In genomic region chr3:160331127-160331937, GRCh38 we compare ENCODE assay signal across 12 cellular contexts.
DNase-seq lines count a peak whose midpoint lies in the region; TF ChIP-seq lines count a peak whose summit lies in the region.
"Had no signal": no experiment of that assay in that cellular context is flagged by ENCODE, and none has a peak within 500 bp of the region (broad histone marks: within the 10 kb centered on the region; RNA-seq: fewer than 3 reads in every experiment).

No MANE protein-coding gene starts in this region.

- peaks cover 6% of the 10 kb centered on the region for H3K36me3 Mint-ChIP-seq in HFFc6 (ENCODE audit: low read depth)
- H3K36me3 Mint-ChIP-seq in activated naive CD8-positive, alpha-beta T cell treated with anti-CD3 and anti-CD28 coated beads for 36 hours = peaks cover 12% of the 10 kb centered on the region

- H3K4me3 Mint-ChIP-seq in HFFc6 = no peak overlapping the region
- no peak overlapping the region for H3K4me3 Mint-ChIP-seq in activated naive CD8-positive, alpha-beta T cell treated with anti-CD3 and anti-CD28 coated beads for 36 hours
- H3K4me3 Mint-ChIP-seq: activated CD8-positive, alpha-beta T cell treated with anti-CD3 and anti-CD28 coated beads for 36 hours; brain had no signal

- H3K27me3 ChIP-seq in adipocyte (replicated peaks; ENCODE audit: control insufficient read depth, insufficient read depth, low read length) = no peaks in the 10 kb centered on the region
- H3K27me3 ChIP-seq in thyroid gland = no peaks in the 10 kb centered on the region

- no peak for TF ChIP-seq POLR2A in thyroid gland (IDR thresholded peaks at IDR 0.05)

- H3K9me3 Mint-ChIP-seq in HFFc6 = no peaks in the 10 kb centered on the region
- peaks cover 2% of the 10 kb centered on the region for H3K9me3 Mint-ChIP-seq in activated naive CD8-positive, alpha-beta T cell treated with anti-CD3 and anti-CD28 coated beads for 36 hours
- H3K9me3 Mint-ChIP-seq: activated CD8-positive, alpha-beta T cell treated with anti-CD3 and anti-CD28 coated beads for 36 hours had no signal

- intact Hi-C loops in thyroid gland (cut with DNase I) = no loop called here

- no peak overlapping the region for H3K4me3 ChIP-seq in adipocyte (ENCODE audit: low read length)
- H3K4me3 ChIP-seq in thyroid gland (replicated peaks in 1 of 3) = no peak overlapping the region

- H3K9me3 ChIP-seq in adipocyte (ENCODE audit: control insufficient read depth, low read length) (no peaks in the 10 kb centered on the region), thyroid gland (no peaks in the 10 kb centered on the region)

- H3K4me1 ChIP-seq in adipocyte (ENCODE audit: control insufficient read depth, insufficient read depth, low read length) (peaks cover 5% of the 10 kb centered on the region), thyroid gland (no peaks in the 10 kb centered on the region)

- H3K9ac ChIP-seq in adipocyte (ENCODE audit: low read length) = no peak overlapping the region

- H3K4me1 Mint-ChIP-seq in HFFc6 (ENCODE audit: low read depth) = peaks cover 23% of the 10 kb centered on the region
- no peaks in the 10 kb centered on the region for H3K4me1 Mint-ChIP-seq in activated naive CD8-positive, alpha-beta T cell treated with anti-CD3 and anti-CD28 coated beads for 36 hours

- no peaks in the 10 kb centered on the region for H3K36me3 ChIP-seq in adipocyte (ENCODE audit: control insufficient read depth, insufficient read depth, low read length, severe bottlenecking)
- H3K36me3 ChIP-seq in thyroid gland = no peaks in the 10 kb centered on the region

- H3K27ac ChIP-seq in thyroid gland = no peak overlapping the region
- H3K27ac ChIP-seq: C4-2B had no signal

- H3K27ac Mint-ChIP-seq in HFFc6 = peak overlapping the region; percentile 85
- no peak overlapping the region for H3K27ac Mint-ChIP-seq in activated naive CD8-positive, alpha-beta T cell treated with anti-CD3 and anti-CD28 coated beads for 36 hours
- H3K27ac Mint-ChIP-seq: activated CD8-positive, alpha-beta T cell treated with anti-CD3 and anti-CD28 coated beads for 36 hours had no signal

- peak; percentile 75 for DNase-seq in ACHN
- peak; percentile 69 for DNase-seq in HFFc6
- DNase-seq in adipocyte (ENCODE audit: low read depth) = peak; percentile 87
- peak; percentile 8 for DNase-seq in hepatic stellate cell (ENCODE audit: low spot score)
- no peak for DNase-seq in activated naive CD8-positive, alpha-beta T cell treated with anti-CD3 and anti-CD28 coated beads for 36 hours
- no peak for DNase-seq in stimulated activated CD4-positive, alpha-beta T cell treated with anti-CD3 and anti-CD28 coated beads, Interleukin-12 subunit alpha, Interleukin-12 subunit beta, amount 100 ng/mL, for 4 hours
- DNase-seq in thyroid gland = no peak
- no peak for DNase-seq in GM13977 (ENCODE audit: low spot score)
- DNase-seq: activated CD8-positive, alpha-beta T cell treated with anti-CD3 and anti-CD28 coated beads for 36 hours; NCI-H2081 had no signal

- no peak for TF ChIP-seq CTCF in HFFc6 (IDR thresholded peaks at IDR 0.05)
- no peak for TF ChIP-seq CTCF in thyroid gland (IDR thresholded peaks at IDR 0.05)
- TF ChIP-seq CTCF in GM13977 (IDR thresholded peaks at IDR 0.05; ENCODE audit: extremely low read depth, insufficient read depth, missing control alignments) = no peak

- no peaks in the 10 kb centered on the region for H3K27me3 Mint-ChIP-seq in HFFc6 (ENCODE audit: insufficient read depth)
- H3K27me3 Mint-ChIP-seq in activated naive CD8-positive, alpha-beta T cell treated with anti-CD3 and anti-CD28 coated beads for 36 hours = no peaks in the 10 kb centered on the region
- H3K27me3 Mint-ChIP-seq: activated CD8-positive, alpha-beta T cell treated with anti-CD3 and anti-CD28 coated beads for 36 hours; brain had no signal

- 90 to 94% methylated on average over 3 of the region's 3 CpGs for WGBS in thyroid gland, 2 donors

- in situ Hi-C loops in ACHN (cut with HindIII; ENCODE audit: low pct_ligation_motif_present, low pct_unique_long_range_greater_than_20kb, low sequenced_read_pairs) (no loop called here), GM13977 (cut with MboI; ENCODE audit: low pct_unique_long_range_greater_than_20kb, low sequenced_read_pairs, unreplicated experiment) (loop anchor here (25.0 kb wide), 2 partner anchors 294 to 444 kb away; no protein-coding TSS in a partner anchor)

Comparison
In these comparisons a context has a peak if more than half of its experiments do, and no peak if none do; other contexts are left out.
1. DNase-seq: peak in ACHN (single experiment), HFFc6 (single experiment), adipocyte (single experiment) and hepatic stellate cell (single experiment); none in activated naive CD8-positive, alpha-beta T cell treated with anti-CD3 and anti-CD28 coated beads for 36 hours (single experiment), stimulated activated CD4-positive, alpha-beta T cell treated with anti-CD3 and anti-CD28 coated beads, Interleukin-12 subunit alpha, Interleukin-12 subunit beta, amount 100 ng/mL, for 4 hours (single experiment), thyroid gland (0 of 2) and GM13977 (single experiment).